In genomic region chr3:104273046-104273649, GRCh38 we compare ENCODE assay signal across 9 cellular contexts.
DNase-seq lines count a peak whose midpoint lies in the region; ATAC-seq, FAIRE-seq and TF ChIP-seq lines count a peak whose summit lies in the region.
"Had no signal": no experiment of that assay in that cellular context is flagged by ENCODE, and none has a peak within 500 bp of the region (broad histone marks: within the 10 kb centered on the region; RNA-seq: fewer than 3 reads in every experiment).

No MANE protein-coding gene starts in this region.

- no peak overlapping the region for H3K18ac ChIP-seq in mesenchymal stem cell (ENCODE audit: low read depth in 1 of 2, low read length in 2 of 2)

- H3K27me3 ChIP-seq in astrocyte (ENCODE audit: insufficient read depth, low read length) (no peaks in the 10 kb centered on the region), mesenchymal stem cell (ENCODE audit: control insufficient read depth in 1 of 2, insufficient read depth in 1 of 2, low read length in 2 of 2) (peaks cover 0 to 2% of the 10 kb centered on the region in 2 experiments)

- no peaks in the 10 kb centered on the region for H4K20me1 ChIP-seq in astrocyte (ENCODE audit: insufficient read depth, low read length)

- no peak overlapping the region for H3K4ac ChIP-seq in mesenchymal stem cell (ENCODE audit: low read depth in 1 of 2, low read length in 2 of 2)

- H3K27ac Mint-ChIP-seq in astrocyte (ENCODE audit: unreplicated experiment): no peak overlapping the region

- no peaks in the 10 kb centered on the region for H3K4me1 Mint-ChIP-seq in astrocyte (ENCODE audit: low read depth, unreplicated experiment)

- H2BK15ac ChIP-seq in mesenchymal stem cell (ENCODE audit: low read depth, poor library complexity, severe bottlenecking): no peak overlapping the region

- DNase-seq in Ammon's horn (ENCODE audit: low spot score) (peak; percentile 49), NCI-H128 (lab: John Stamatoyannopoulos, UW; ENCODE audit: unreplicated experiment) (peak; percentile 38), astrocyte (ENCODE audit: low read depth) (peak; percentile 18), mesenchymal stem cell (peak; percentile 52)
- no peak for DNase-seq in stimulated activated CD4-positive, alpha-beta T cell treated with anti-CD3 and anti-CD28 coated beads, Interleukin-1b, Interleukin-23, amount 100 ng/mL, for 48 hours

- no peaks in the 10 kb centered on the region for H3K27me3 Mint-ChIP-seq in astrocyte (ENCODE audit: low read depth, unreplicated experiment)

- H3K79me1 ChIP-seq in mesenchymal stem cell (replicated peaks; ENCODE audit: low read length, poor library complexity, severe bottlenecking): no peaks in the 10 kb centered on the region

- no peak overlapping the region for H3K4me3 Mint-ChIP-seq in astrocyte (ENCODE audit: unreplicated experiment)

- H2BK5ac ChIP-seq in mesenchymal stem cell (ENCODE audit: low read depth, low read length, poor library complexity, severe bottlenecking): no peak overlapping the region

- H2AFZ ChIP-seq in astrocyte (ENCODE audit: low read depth, low read length) (no peak overlapping the region), mesenchymal stem cell (ENCODE audit: low read depth, low read length) (no peak overlapping the region)

- H3K36me3 ChIP-seq in astrocyte (ENCODE audit: insufficient read depth, low read length) (no peaks in the 10 kb centered on the region), mesenchymal stem cell (ENCODE audit: control insufficient read depth in 1 of 2, insufficient read depth in 2 of 2, low read depth in 1 of 2, low read length in 2 of 2) (peaks cover 0 to 5% of the 10 kb centered on the region in 2 experiments)

- no peak overlapping the region for H2BK120ac ChIP-seq in mesenchymal stem cell (ENCODE audit: low read depth, low read length)

- H3K4me2 ChIP-seq in astrocyte (ENCODE audit: low read length) (no peak overlapping the region), mesenchymal stem cell (ENCODE audit: low read length, poor library complexity, severe bottlenecking) (no peak overlapping the region)

- H3K27ac ChIP-seq in astrocyte (ENCODE audit: low read depth, low read length) (no peak overlapping the region), mesenchymal stem cell (ENCODE audit: low read length, poor library complexity, severe bottlenecking) (no peak overlapping the region)
- H3K27ac ChIP-seq: epithelial cell of prostate had no signal

- H3K79me2 ChIP-seq in astrocyte (ENCODE audit: insufficient read depth, low read length): no peaks in the 10 kb centered on the region

- FAIRE-seq in astrocyte (lab: Jason Lieb, UNC): peak; percentile 85

- WGBS in mesenchymal stem cell: 0% methylated on average over 1 of the region's 4 CpGs

- H3K9ac ChIP-seq in astrocyte (ENCODE audit: low read length): no peak overlapping the region
- H3K9ac ChIP-seq in mesenchymal stem cell (ENCODE audit: low read length): no peak overlapping the region

- H4K8ac ChIP-seq in mesenchymal stem cell (ENCODE audit: low read length): no peak overlapping the region

- peaks cover 1% of the 10 kb centered on the region for H3K36me3 Mint-ChIP-seq in astrocyte (ENCODE audit: low read depth, unreplicated experiment)

- no peak overlapping the region for H2BK12ac ChIP-seq in mesenchymal stem cell (ENCODE audit: low read length in 2 of 2)

- peaks cover 16% of the 10 kb centered on the region for H3K9me3 Mint-ChIP-seq in astrocyte (ENCODE audit: unreplicated experiment)

- H2AK5ac ChIP-seq in mesenchymal stem cell (ENCODE audit: low read length, severe bottlenecking): no peak overlapping the region

- TF ChIP-seq CTCF in astrocyte (IDR thresholded peaks at IDR 0.05; ENCODE audit: insufficient read depth, low read depth, low read length): peak; percentile 81

- no peak overlapping the region for H4K91ac ChIP-seq in mesenchymal stem cell (ENCODE audit: low read length)

- H3K4me1 ChIP-seq in astrocyte (ENCODE audit: insufficient read depth, low read length) (no peaks in the 10 kb centered on the region), mesenchymal stem cell (ENCODE audit: control insufficient read depth, insufficient read depth, low read depth, low read length) (no peaks in the 10 kb centered on the region)

- H3K9me3 ChIP-seq in astrocyte (ENCODE audit: insufficient read depth, low read depth, low read length) (peaks cover 2% of the 10 kb centered on the region), mesenchymal stem cell (ENCODE audit: control insufficient read depth, low read length) (peaks cover 31% of the 10 kb centered on the region)

- H3K23ac ChIP-seq in mesenchymal stem cell (ENCODE audit: low read length in 2 of 2): no peak overlapping the region

- H3K4me3 ChIP-seq in astrocyte (ENCODE audit: insufficient read depth, low read depth, low read length): no peak overlapping the region
- no peak overlapping the region for H3K4me3 ChIP-seq in mesenchymal stem cell (ENCODE audit: insufficient read depth in 1 of 2, low read depth in 1 of 2, low read length in 2 of 2)

- ATAC-seq in GM19455 (IDR thresholded peaks at IDR 0.05; ENCODE audit: unreplicated experiment): peak; percentile 76
- ATAC-seq in HG02884 (IDR thresholded peaks at IDR 0.05; ENCODE audit: unreplicated experiment): no peak
- no peak for ATAC-seq in GM21381 (IDR thresholded peaks at IDR 0.05; ENCODE audit: unreplicated experiment)

- no peak overlapping the region for H3K14ac ChIP-seq in mesenchymal stem cell (ENCODE audit: low read length in 2 of 2)
